ENCODE assay signal across 8 cellular contexts in the genomic region with DNA sequence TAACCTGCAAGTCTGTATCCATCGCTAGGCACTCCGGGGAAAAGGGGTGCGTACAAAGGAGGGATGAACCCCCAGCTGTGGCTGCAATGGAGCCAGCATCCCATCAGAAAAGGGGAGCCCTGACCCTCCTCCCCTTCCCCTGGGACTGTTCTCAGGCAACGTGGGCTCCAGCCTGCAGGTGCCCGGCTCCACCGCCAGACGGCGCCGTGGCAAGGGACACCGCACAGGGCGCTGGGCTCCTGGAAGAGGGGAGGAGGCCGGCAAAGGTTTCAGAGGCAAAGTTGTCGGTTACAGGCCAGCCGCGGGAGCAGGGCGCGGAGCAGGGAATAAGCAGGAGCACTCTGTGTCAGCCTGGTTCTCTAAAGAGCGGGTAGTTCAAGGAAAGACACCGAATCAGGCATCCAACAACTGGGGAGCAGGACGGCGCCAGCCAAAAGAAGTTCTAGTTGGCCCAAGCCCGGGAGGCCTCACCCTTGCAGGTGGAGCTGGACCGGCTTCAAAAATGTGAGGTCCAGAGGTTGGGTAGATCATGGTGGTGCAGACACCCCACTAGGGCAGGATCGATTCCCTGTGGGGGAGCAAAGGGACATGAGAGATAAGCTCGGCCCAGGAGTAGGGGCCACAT. TPM values are rescaled to one million over a fixed set of nuclear protein-coding genes. Genes with fewer than 3 reads are reported as not detected.
DNase-seq lines count a peak whose midpoint lies in the region; ATAC-seq and TF ChIP-seq lines count a peak whose summit lies in the region.
"Had no signal": no experiment of that assay in that cellular context is flagged by ENCODE, and none has a peak within 500 bp of the region (broad histone marks: within the 10 kb centered on the region; RNA-seq: fewer than 3 reads in every experiment).

No MANE protein-coding gene starts in this region.

- no peak overlapping the region for H3K27ac ChIP-seq in foreskin keratinocyte
- H3K27ac ChIP-seq: SK-N-MC had no signal

- H3K4me3 Mint-ChIP-seq in activated T-cell treated with anti-CD3 and anti-CD28 coated beads, Interleukin-2, amount 50 U/mL, for 72 hours = no peak overlapping the region

- no peak overlapping the region for H3K27ac Mint-ChIP-seq in activated T-cell treated with anti-CD3 and anti-CD28 coated beads, Interleukin-2, amount 50 U/mL, for 72 hours

- no peaks in the 10 kb centered on the region for H3K27me3 ChIP-seq in foreskin keratinocyte

- H3K27me3 Mint-ChIP-seq in activated T-cell treated with anti-CD3 and anti-CD28 coated beads, Interleukin-2, amount 50 U/mL, for 72 hours (ENCODE audit: low read depth) = no peaks in the 10 kb centered on the region

- ATAC-seq in foreskin keratinocyte = peak; percentile 76
- ATAC-seq in omental fat pad (ENCODE audit: low FRiP score) = no peak
- no peak for ATAC-seq in activated T-cell treated with anti-CD3 and anti-CD28 coated beads, Interleukin-2, amount 50 U/mL, for 72 hours (replicated peaks in 1 of 2)

- no peaks in the 10 kb centered on the region for H3K36me3 Mint-ChIP-seq in activated T-cell treated with anti-CD3 and anti-CD28 coated beads, Interleukin-2, amount 50 U/mL, for 72 hours (ENCODE audit: insufficient read depth in 2 of 2)

- TF ChIP-seq CTCF in GM20000 (IDR thresholded peaks at IDR 0.05; ENCODE audit: extremely low read depth, missing control alignments) (peak; percentile 35), foreskin keratinocyte (conservative IDR thresholded peaks at IDR 0.05) (peak; percentile 88), omental fat pad (IDR thresholded peaks at IDR 0.05) (no peak)

- H3K4me1 Mint-ChIP-seq in activated T-cell treated with anti-CD3 and anti-CD28 coated beads, Interleukin-2, amount 50 U/mL, for 72 hours (ENCODE audit: low read depth) = peaks cover 36% of the 10 kb centered on the region

- DNase-seq in GM20000 (ENCODE audit: low spot score) = no peak
- peak; percentile 75 for DNase-seq in SK-MEL-5 (ENCODE audit: low read depth, low spot score)
- no peak for DNase-seq in foreskin keratinocyte
- peak; percentile 73 for DNase-seq in retina
- DNase-seq in omental fat pad (ENCODE audit: low spot score) = no peak
- DNase-seq in GF-D8 (lab: John Stamatoyannopoulos, UW) = no peak
- no peak for DNase-seq in activated T-cell treated with anti-CD3 and anti-CD28 coated beads, Interleukin-2, amount 50 U/mL, for 72 hours

- H3K4me1 ChIP-seq in foreskin keratinocyte = peaks cover 8% of the 10 kb centered on the region

- in situ Hi-C loops in SK-MEL-5 (cut with HindIII; ENCODE audit: low pct_unique_long_range_greater_than_20kb, low sequenced_read_pairs) = no loop called here

- H3K9me3 Mint-ChIP-seq in activated T-cell treated with anti-CD3 and anti-CD28 coated beads, Interleukin-2, amount 50 U/mL, for 72 hours = peaks cover 0 to 1% of the 10 kb centered on the region in 2 donors

RNA-seq across cellular contexts. Expression of a gene that starts 53.0 kb away (rescaled TPM):
- total RNA-seq in SK-MEL-5 (2014; rRNA removed; shearing (Covaris generic)) = 0.48 and 0.72 TPM in 2 replicates
- polyA plus RNA-seq in SK-MEL-5 (2015; cell fraction: cytosol; rRNA removed) = 0.17 and 0.28 TPM in 2 replicates
- polyA plus RNA-seq in SK-MEL-5 (2015; cell fraction: nucleus; rRNA removed) = 0.96 and 0.98 TPM in 2 replicates
- total RNA-seq in foreskin keratinocyte = 1.2 and 4.2 TPM in 2 replicates
- polyA plus RNA-seq in foreskin keratinocyte = 0.68 and 1.9 TPM in 2 replicates
- total RNA-seq in omental fat pad = not detected
- under 1 TPM; 0.05 to 0.32 TPM for total RNA-seq in activated T-cell treated with anti-CD3 and anti-CD28 coated beads, Interleukin-2, amount 50 U/mL, for 72 hours

Comparison
In these comparisons a context has a peak if more than half of its experiments do, and no peak if none do; other contexts are left out.
1. DNase-seq: peak in SK-MEL-5 (single experiment) and retina (single experiment); none in GM20000 (single experiment), foreskin keratinocyte (0 of 2), omental fat pad (single experiment), GF-D8 (single experiment) and activated T-cell treated with anti-CD3 and anti-CD28 coated beads, Interleukin-2, amount 50 U/mL, for 72 hours (0 of 2).
2. CTCF ChIP-seq: peak in GM20000 (single experiment) and foreskin keratinocyte (single experiment); none in omental fat pad (0 of 3).